ENCODE assay signal across 8 cellular contexts in genomic region chr4:148441986-148442829, GRCh38. TPM values are rescaled to one million over a fixed set of nuclear protein-coding genes. Genes with fewer than 3 reads are reported as not detected.
DNase-seq lines count a peak whose midpoint lies in the region; ATAC-seq and TF ChIP-seq lines count a peak whose summit lies in the region.

NR3C2 (minus strand) TSS chr4:148442414.

- H3K4me2 ChIP-seq in neural cell (ENCODE audit: low read length), result peak within 1 kb of the TSS; percentile 94

- no peaks in the 10 kb centered on the region for H3K9me3 Mint-ChIP-seq in stimulated activated naive CD8-positive, alpha-beta T cell treated with anti-CD3 and anti-CD28 coated beads, Interleukin-15, amount 100 ng/mL, for 72 hours

- H3K27ac ChIP-seq in neural cell (ENCODE audit: low read length), result no peak within 1 kb of the TSS

- H3K9me3 ChIP-seq in ES-I3 (ENCODE audit: control insufficient read depth, insufficient read depth, low read length), result no peaks in the 10 kb centered on the region
- no peaks in the 10 kb centered on the region for H3K9me3 ChIP-seq in neural cell (ENCODE audit: low read length)

- peak; percentile 35 for TF ChIP-seq RAD21 in neural cell (conservative IDR thresholded peaks at IDR 0.05)

- peak within 1 kb of the TSS; percentile 98 to 99 for H3K27ac Mint-ChIP-seq in stimulated activated naive CD8-positive, alpha-beta T cell treated with anti-CD3 and anti-CD28 coated beads, Interleukin-15, amount 100 ng/mL, for 72 hours

- H3K36me3 ChIP-seq in ES-I3 (ENCODE audit: insufficient read depth, low read length), result no peaks in the 10 kb centered on the region
- H3K36me3 ChIP-seq in H7 (replicated peaks; ENCODE audit: control insufficient read depth, insufficient read depth, low read length), result no peaks in the 10 kb centered on the region
- no peaks in the 10 kb centered on the region for H3K36me3 ChIP-seq in neural cell (ENCODE audit: insufficient read depth, low read length)

- H3F3A ChIP-seq in neural cell (ENCODE audit: insufficient read depth, low read length, poor library complexity, severe bottlenecking), result no peaks in the 10 kb centered on the region

- H3K27me3 ChIP-seq in H7 (ENCODE audit: control insufficient read depth, insufficient read depth, low read length), result peaks cover 59% of the 10 kb centered on the region
- peaks cover 79% of the 10 kb centered on the region for H3K27me3 ChIP-seq in neural cell (ENCODE audit: insufficient read depth, low read depth, low read length)

- H4K20me1 ChIP-seq in neural cell (ENCODE audit: insufficient read depth), result no peaks in the 10 kb centered on the region

- TF ChIP-seq CTCF in foreskin fibroblast (IDR thresholded peaks at IDR 0.05; ENCODE audit: low read depth, low read length) (no peak), neural cell (IDR thresholded peaks at IDR 0.05; ENCODE audit: poor library complexity, severe bottlenecking) (no peak)

- peak; percentile 90 for ATAC-seq in stimulated activated naive CD8-positive, alpha-beta T cell treated with anti-CD3 and anti-CD28 coated beads, Interleukin-15, amount 100 ng/mL, for 72 hours

- peak within 1 kb of the TSS; percentile 95 to 100 for H3K4me3 Mint-ChIP-seq in stimulated activated naive CD8-positive, alpha-beta T cell treated with anti-CD3 and anti-CD28 coated beads, Interleukin-15, amount 100 ng/mL, for 72 hours

- peaks cover 4% of the 10 kb centered on the region; the same call in 1 of the 2 replicates for H3K4me1 ChIP-seq in ES-I3 (ENCODE audit: insufficient read depth, low read length)

- DNase-seq in H7 (peak; percentile 97), M059J (ENCODE audit: low read depth) (peak; percentile 93), SIG-M5 treated with dmso at 0.1 percent for 504 hours (lab: John Stamatoyannopoulos, UW; ENCODE audit: unreplicated experiment) (peak; percentile 91), foreskin fibroblast (peak; percentile 96 to 99)
- peak; percentile 84 to 95 (median 90) for DNase-seq in activated naive CD4-positive, alpha-beta T cell (lab: John Stamatoyannopoulos, UW)
- DNase-seq in stimulated activated naive CD8-positive, alpha-beta T cell treated with anti-CD3 and anti-CD28 coated beads, Interleukin-15, amount 100 ng/mL, for 72 hours, result peak; percentile 94 to 97

- H3K4me3 ChIP-seq in H7 (ENCODE audit: insufficient read depth, low read depth, low read length) (peak within 1 kb of the TSS; percentile 72), foreskin fibroblast (ENCODE audit: low read depth in 1 of 2, low read length in 2 of 2) (peak within 1 kb of the TSS; percentile 57 to 85), neural cell (ENCODE audit: low read length) (peak within 1 kb of the TSS; percentile 94)

- peak within 1 kb of the TSS; percentile 27 for H2AFZ ChIP-seq in neural cell (ENCODE audit: low read depth, low read length)

- H3K27me3 Mint-ChIP-seq in stimulated activated naive CD8-positive, alpha-beta T cell treated with anti-CD3 and anti-CD28 coated beads, Interleukin-15, amount 100 ng/mL, for 72 hours, result no peaks in the 10 kb centered on the region

- H3K9ac ChIP-seq in ES-I3 (ENCODE audit: low read depth, low read length) (peak within 1 kb of the TSS; percentile 85), neural cell (ENCODE audit: low read length) (peak within 1 kb of the TSS; percentile 31)

- TF ChIP-seq EP300 in neural cell (conservative IDR thresholded peaks at IDR 0.05; ENCODE audit: poor library complexity, severe bottlenecking), result no peak

- H3K79me2 ChIP-seq in neural cell (replicated peaks; ENCODE audit: insufficient read depth, low read length), result no peaks in the 10 kb centered on the region

- peaks cover 55% of the 10 kb centered on the region for H3K4me1 Mint-ChIP-seq in stimulated activated naive CD8-positive, alpha-beta T cell treated with anti-CD3 and anti-CD28 coated beads, Interleukin-15, amount 100 ng/mL, for 72 hours

- no peaks in the 10 kb centered on the region for H3K9me2 ChIP-seq in neural cell (ENCODE audit: insufficient read depth, low read length)

TF ChIP-seq in neural cell, 6 proteins besides CTCF, POLR2A, EP300 and RAD21:
- TF ChIP-seq SMC3 (conservative IDR thresholded peaks at IDR 0.05; ENCODE audit: poor library complexity) (peak; percentile 20), TAF1 (IDR thresholded peaks at IDR 0.05; ENCODE audit: low read depth) (peak; percentile 22), MXI1 (conservative IDR thresholded peaks at IDR 0.05; ENCODE audit: poor library complexity, severe bottlenecking) (no peak)

RNA-seq across cellular contexts. Expression of gene NR3C2, which starts in this region (rescaled TPM):
- 0.22 and 0.55 TPM in 2 replicates for total RNA-seq in H7 (2014; rRNA removed; shearing (Covaris generic))
- 0.15 and 0.20 TPM in 2 replicates for total RNA-seq in M059J (2014; rRNA removed; shearing (Covaris generic))
- 0.06 and 0.12 TPM in 2 replicates for polyA plus RNA-seq in neural cell
- 0.58 and 1.5 TPM in 2 replicates for polyA minus RNA-seq in neural cell

Comparison
In these comparisons a context has a peak if more than half of its experiments do, and no peak if none do; other contexts are left out.
1. Peak in DNase-seq and H3K4me3 ChIP-seq in H7; RNA of the gene not detected or under 1 TPM.
2. Peak in DNase-seq in M059J; RNA of the gene not detected or under 1 TPM.